13 cellular contexts compared by ENCODE assay signal in the genomic region with DNA sequence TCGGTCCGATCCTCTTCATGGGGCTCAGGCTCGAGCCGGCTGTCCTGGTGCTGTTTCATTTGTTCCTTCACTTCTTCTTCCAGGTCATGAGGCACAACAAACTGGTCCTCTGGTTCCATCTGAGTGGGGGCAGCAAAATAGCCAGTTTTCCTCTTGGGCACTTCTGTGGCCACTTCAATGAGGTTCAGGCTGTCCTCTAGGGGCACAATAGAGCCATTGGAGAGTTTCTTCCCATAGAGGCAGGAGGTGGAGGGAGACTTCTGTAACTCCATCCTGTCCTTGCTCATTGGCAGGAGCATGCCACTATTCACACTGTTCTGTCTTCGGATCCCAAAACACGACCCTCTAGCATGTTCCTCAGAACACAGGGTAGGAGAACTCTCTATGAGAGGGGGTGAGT. TPM values are rescaled to one million over a fixed set of nuclear protein-coding genes. Genes with fewer than 3 reads are reported as not detected.
DNase-seq lines count a peak whose midpoint lies in the region; ATAC-seq and TF ChIP-seq lines count a peak whose summit lies in the region.
"Had no signal": no experiment of that assay in that cellular context is flagged by ENCODE, and none has a peak within 500 bp of the region (broad histone marks: within the 10 kb centered on the region; RNA-seq: fewer than 3 reads in every experiment).

No MANE protein-coding gene starts in this region.

- no peak for ATAC-seq in activated CD8-positive, alpha-beta T cell treated with anti-CD3 and anti-CD28 coated beads for 36 hours
- no peak for ATAC-seq in activated CD8-positive, alpha-beta T cell treated with anti-CD3 and anti-CD28 coated beads, Interleukin-2, amount 10 ng/mL, durations not matched to agents 7 days and 5 days
- no peak for ATAC-seq in Panc1
- no peak for ATAC-seq in omental fat pad (ENCODE audit: low FRiP score)

- TF ChIP-seq POLR2A in transverse colon (IDR thresholded peaks at IDR 0.05): no peak

- POLR2A ChIA-PET in activated CD8-positive, alpha-beta T cell treated with anti-CD3 and anti-CD28 coated beads for 36 hours (lab: Charles Lee): no interaction called here
- POLR2A ChIA-PET in activated CD8-positive, alpha-beta T cell treated with anti-CD3 and anti-CD28 coated beads, Interleukin-2, amount 10 ng/mL, durations not matched to agents 7 days and 5 days (lab: Charles Lee): no interaction called here
- POLR2A ChIA-PET in Panc1 (lab: Charles Lee): no interaction called here

- no peaks in the 10 kb centered on the region for H3K9me3 Mint-ChIP-seq in activated CD8-positive, alpha-beta T cell treated with anti-CD3 and anti-CD28 coated beads for 36 hours
- H3K9me3 Mint-ChIP-seq in activated CD8-positive, alpha-beta T cell treated with anti-CD3 and anti-CD28 coated beads, Interleukin-2, amount 10 ng/mL, durations not matched to agents 7 days and 5 days (ENCODE audit: insufficient read depth): no peaks in the 10 kb centered on the region
- H3K9me3 Mint-ChIP-seq: brain had no signal

- WGBS in transverse colon (ENCODE audit: low coverage in 1 of 2), 2 donors: 81% methylated on average over 6 of the region's 6 CpGs; no CpG with 5 or more reads in 1 of the 2 donors

- H3K27ac Mint-ChIP-seq in activated CD8-positive, alpha-beta T cell treated with anti-CD3 and anti-CD28 coated beads for 36 hours: no peak overlapping the region
- no peak overlapping the region for H3K27ac Mint-ChIP-seq in activated CD8-positive, alpha-beta T cell treated with anti-CD3 and anti-CD28 coated beads, Interleukin-2, amount 10 ng/mL, durations not matched to agents 7 days and 5 days

- H3K4me1 ChIP-seq in Panc1 (ENCODE audit: control insufficient read depth, insufficient read depth, low read length) (no peaks in the 10 kb centered on the region), transverse colon (no peaks in the 10 kb centered on the region)
- H3K4me1 ChIP-seq: BLaER1, sigmoid colon had no signal

- no peaks in the 10 kb centered on the region for H3K4me1 Mint-ChIP-seq in activated CD8-positive, alpha-beta T cell treated with anti-CD3 and anti-CD28 coated beads for 36 hours (ENCODE audit: low read depth)
- H3K4me1 Mint-ChIP-seq in activated CD8-positive, alpha-beta T cell treated with anti-CD3 and anti-CD28 coated beads, Interleukin-2, amount 10 ng/mL, durations not matched to agents 7 days and 5 days (ENCODE audit: low read depth): no peaks in the 10 kb centered on the region
- H3K4me1 Mint-ChIP-seq: brain had no signal

- no peak for TF ChIP-seq EP300 in transverse colon (IDR thresholded peaks at IDR 0.05; ENCODE audit: low read depth)

- intact Hi-C loops in activated CD8-positive, alpha-beta T cell treated with anti-CD3 and anti-CD28 coated beads for 36 hours (cut with micrococcal nuclease): no loop called here
- intact Hi-C loops in Panc1 (cut with micrococcal nuclease; ENCODE audit: unreplicated experiment): no loop called here
- intact Hi-C loops in transverse colon (cut with DNase I; ENCODE audit: low total_unique reads): no loop called here
- intact Hi-C loops in head of caudate nucleus (cut with DNase I): no loop called here

- peaks cover 6% of the 10 kb centered on the region for H3K36me3 ChIP-seq in Panc1 (ENCODE audit: control insufficient read depth, insufficient read depth, low read length)
- H3K36me3 ChIP-seq in transverse colon: peaks cover 0 to 24% (median 6%) of the 10 kb centered on the region in 4 donors

- no peak overlapping the region for H3K4me3 Mint-ChIP-seq in activated CD8-positive, alpha-beta T cell treated with anti-CD3 and anti-CD28 coated beads for 36 hours
- no peak overlapping the region for H3K4me3 Mint-ChIP-seq in activated CD8-positive, alpha-beta T cell treated with anti-CD3 and anti-CD28 coated beads, Interleukin-2, amount 10 ng/mL, durations not matched to agents 7 days and 5 days
- H3K4me3 Mint-ChIP-seq: brain had no signal

- TF ChIP-seq CTCF in activated CD8-positive, alpha-beta T cell treated with anti-CD3 and anti-CD28 coated beads for 36 hours (IDR thresholded peaks at IDR 0.05): peak; percentile 14
- TF ChIP-seq CTCF in Panc1 (IDR thresholded peaks at IDR 0.05) (peak; percentile 50), fibroblast of mammary gland (conservative IDR thresholded peaks at IDR 0.05; ENCODE audit: control insufficient read depth, insufficient read depth, low read depth, low read length) (peak; percentile 46), transverse colon (IDR thresholded peaks at IDR 0.05) (peak in 3 of 5 experiments; percentile 24 to 31 (median 27)), omental fat pad (IDR thresholded peaks at IDR 0.05) (no peak)

- H3K27ac ChIP-seq in Panc1 (ENCODE audit: low read length) (no peak overlapping the region), transverse colon (no peak overlapping the region)
- H3K27ac ChIP-seq: BLaER1, RWPE1, sigmoid colon had no signal

- BruUV-seq in Panc1 (replicated peaks; lab: Mats Ljungman, UMichigan): no TSS peak

- CTCF ChIA-PET in activated CD8-positive, alpha-beta T cell treated with anti-CD3 and anti-CD28 coated beads for 36 hours (lab: Charles Lee): no interaction called here
- CTCF ChIA-PET in activated CD8-positive, alpha-beta T cell treated with anti-CD3 and anti-CD28 coated beads, Interleukin-2, amount 10 ng/mL, durations not matched to agents 7 days and 5 days (lab: Charles Lee): no interaction called here
- CTCF ChIA-PET in Panc1 (lab: Charles Lee): no interaction called here

- DNase-seq in activated CD8-positive, alpha-beta T cell treated with anti-CD3 and anti-CD28 coated beads for 36 hours: no peak
- no peak for DNase-seq in activated CD8-positive, alpha-beta T cell treated with anti-CD3 and anti-CD28 coated beads, Interleukin-2, amount 10 ng/mL, durations not matched to agents 7 days and 5 days
- no peak for DNase-seq in Panc1 (ENCODE audit: low read depth, low spot score)
- peak; percentile 7 for DNase-seq in fibroblast of mammary gland (ENCODE audit: low read depth)
- DNase-seq in transverse colon: no peak
- DNase-seq in head of caudate nucleus: no peak
- DNase-seq in inferior parietal cortex (ENCODE audit: extremely low spot score): no peak
- DNase-seq in omental fat pad (ENCODE audit: low spot score): no peak
- DNase-seq: activated CD8-positive, alpha-beta memory T cell treated with anti-CD3 and anti-CD28 coated beads for 24 hours; sigmoid colon had no signal

- H3K27me3 ChIP-seq in Panc1 (ENCODE audit: control insufficient read depth, insufficient read depth, low read length) (no peaks in the 10 kb centered on the region), transverse colon (no peaks in the 10 kb centered on the region)
- H3K27me3 ChIP-seq: BLaER1, sigmoid colon had no signal

- H3K36me3 Mint-ChIP-seq in activated CD8-positive, alpha-beta T cell treated with anti-CD3 and anti-CD28 coated beads for 36 hours (ENCODE audit: low read depth): peaks cover 3% of the 10 kb centered on the region
- peaks cover 2% of the 10 kb centered on the region for H3K36me3 Mint-ChIP-seq in activated CD8-positive, alpha-beta T cell treated with anti-CD3 and anti-CD28 coated beads, Interleukin-2, amount 10 ng/mL, durations not matched to agents 7 days and 5 days (ENCODE audit: low read depth)

- H3K4me3 ChIP-seq in Panc1 (ENCODE audit: low read depth in 2 of 2, low read length in 2 of 2) (no peak overlapping the region), fibroblast of mammary gland (ENCODE audit: control insufficient read depth, low read depth, low read length) (no peak overlapping the region), transverse colon (no peak overlapping the region)
- H3K4me3 ChIP-seq: BLaER1, sigmoid colon had no signal

- no peaks in the 10 kb centered on the region for H3K9me3 ChIP-seq in Panc1 (ENCODE audit: control insufficient read depth, insufficient read depth, low read depth, low read length)
- H3K9me3 ChIP-seq in transverse colon: no peaks in the 10 kb centered on the region
- H3K9me3 ChIP-seq: BLaER1, sigmoid colon had no signal

- in situ Hi-C loops in Panc1 (cut with HindIII; ENCODE audit: low pct_unique_long_range_greater_than_20kb, low sequenced_read_pairs) (no loop called here), transverse colon (cut with MboI; ENCODE audit: low pct_ligation_motif_present in 1 of 4, low pct_unique_long_range_greater_than_20kb in 1 of 4, low sequenced_read_pairs in 3 of 4) (no loop called here)

- H3K27me3 Mint-ChIP-seq in activated CD8-positive, alpha-beta T cell treated with anti-CD3 and anti-CD28 coated beads for 36 hours: no peaks in the 10 kb centered on the region
- H3K27me3 Mint-ChIP-seq in activated CD8-positive, alpha-beta T cell treated with anti-CD3 and anti-CD28 coated beads, Interleukin-2, amount 10 ng/mL, durations not matched to agents 7 days and 5 days (ENCODE audit: low read depth): no peaks in the 10 kb centered on the region
- H3K27me3 Mint-ChIP-seq: brain had no signal

RNA-seq across cellular contexts. Expression of a gene that starts 22.9 kb away (rescaled TPM):
- not detected for total RNA-seq in activated CD8-positive, alpha-beta T cell treated with anti-CD3 and anti-CD28 coated beads for 36 hours
- total RNA-seq in activated CD8-positive, alpha-beta T cell treated with anti-CD3 and anti-CD28 coated beads, Interleukin-2, amount 10 ng/mL, durations not matched to agents 7 days and 5 days: not detected
- total RNA-seq in Panc1 (2021; ENCODE audit: unreplicated experiment): 0.08 TPM
- polyA plus RNA-seq in Panc1 (2012; ENCODE audit: insufficient read length): 0.19 TPM
- total RNA-seq in transverse colon: 100 to 1,000 TPM; 113 to 381 (median 164) TPM
- total RNA-seq in omental fat pad: not detected
- total RNA-seq: sigmoid colon had no signal

Comparison
In these comparisons a context has a peak if more than half of its experiments do, and no peak if none do; other contexts are left out.
1. CTCF ChIP-seq: peak in activated CD8-positive, alpha-beta T cell treated with anti-CD3 and anti-CD28 coated beads for 36 hours (single experiment), Panc1 (single experiment), fibroblast of mammary gland (single experiment) and transverse colon (3 of 5); none in omental fat pad (0 of 3).
2. RNA of a gene that starts 22.9 kb away (total RNA-seq): 113 to 381 TPM in transverse colon; not detected in omental fat pad, 0.08 TPM in Panc1 (single experiment), not detected in activated CD8-positive, alpha-beta T cell treated with anti-CD3 and anti-CD28 coated beads for 36 hours and not detected in activated CD8-positive, alpha-beta T cell treated with anti-CD3 and anti-CD28 coated beads, Interleukin-2, amount 10 ng/mL, durations not matched to agents 7 days and 5 days; every median in the first group is over 10 times any median in the second.